Comparison of ENCODE assay signal across 11 cellular contexts in genomic region chr19:48558018-48558684, GRCh38. TPM values are rescaled to one million over a fixed set of nuclear protein-coding genes. Genes with fewer than 3 reads are reported as not detected.
DNase-seq lines count a peak whose midpoint lies in the region; ATAC-seq, FAIRE-seq and TF ChIP-seq lines count a peak whose summit lies in the region.
"Had no signal": no experiment of that assay in that cellular context is flagged by ENCODE, and none has a peak within 500 bp of the region (broad histone marks: within the 10 kb centered on the region; RNA-seq: fewer than 3 reads in every experiment).

No MANE protein-coding gene starts in this region.

- H4K20me1 ChIP-seq in fibroblast of lung (ENCODE audit: control insufficient read depth, extremely low read depth, insufficient read depth, low read length) = no peaks in the 10 kb centered on the region

- no peak overlapping the region for H3K27ac ChIP-seq in fibroblast of lung (ENCODE audit: insufficient read depth, low read length)
- H3K27ac ChIP-seq in pancreas = no peak overlapping the region

- H3K9me3 ChIP-seq in fibroblast of lung (ENCODE audit: control insufficient read depth, insufficient read depth, low read depth, low read length) (no peaks in the 10 kb centered on the region), pancreas (no peaks in the 10 kb centered on the region)

- no peak overlapping the region for H3K9ac ChIP-seq in fibroblast of lung (ENCODE audit: insufficient read depth, low read length)

- no peaks in the 10 kb centered on the region for H3K27me3 ChIP-seq in fibroblast of lung (ENCODE audit: control insufficient read depth, insufficient read depth, low read length)
- H3K27me3 ChIP-seq in pancreas = no peaks in the 10 kb centered on the region

- intact Hi-C loops in pancreas (cut with DNase I) = no loop called here

- DNase-seq in EH (ENCODE audit: low read depth) (peak; percentile 78), OCI-M1 (lab: John Stamatoyannopoulos, UW) (peak; percentile 51), fibroblast of lung (ENCODE audit: low read depth in 2 of 2) (peak; percentile 49 to 66), pancreas (peak in 4 of 6 donors; percentile 22 to 62 (median 26)), H4 (ENCODE audit: low spot score) (no peak)
- DNase-seq: NCI-H1105 treated with DMSO at 0.1 percent for 48 hours, T-cell had no signal

- no peak for FAIRE-seq in pancreas (lab: Jason Lieb, UNC)

- peak; percentile 39 to 76 (median 68) for ATAC-seq in pancreas
- no peak for ATAC-seq in HG02798 (IDR thresholded peaks at IDR 0.05; ENCODE audit: poor library complexity, unreplicated experiment)
- no peak for ATAC-seq in HG02588 (IDR thresholded peaks at IDR 0.05; ENCODE audit: unreplicated experiment)
- no peak for ATAC-seq in HG02870 (IDR thresholded peaks at IDR 0.05; ENCODE audit: unreplicated experiment)

- H3K4me3 ChIP-seq in fibroblast of lung (replicated peaks in 1 of 4; ENCODE audit: control extremely low read depth in 1 of 4, insufficient read depth in 1 of 4, low read depth in 3 of 4, low read length in 4 of 4) = no peak overlapping the region
- peak overlapping the region in 1 of 4 donors; percentile 14 for H3K4me3 ChIP-seq in pancreas

- no peaks in the 10 kb centered on the region for H3K36me3 ChIP-seq in fibroblast of lung (ENCODE audit: control insufficient read depth, insufficient read depth, low read length)
- no peaks in the 10 kb centered on the region for H3K36me3 ChIP-seq in pancreas

- H3K4me2 ChIP-seq in fibroblast of lung (ENCODE audit: extremely low read depth, insufficient read depth, low read length) = no peak overlapping the region

- H2AFZ ChIP-seq in fibroblast of lung (ENCODE audit: low read length) = peak overlapping the region; percentile 24

- H3K79me2 ChIP-seq in fibroblast of lung (ENCODE audit: control insufficient read depth, insufficient read depth, low read length) = no peaks in the 10 kb centered on the region

- TF ChIP-seq CTCF in fibroblast of lung (conservative IDR thresholded peaks at IDR 0.05 in 1 of 2, IDR thresholded peaks at IDR 0.05 in 1 of 2; ENCODE audit: low read depth in 1 of 2, low read length in 2 of 2) = no peak
- TF ChIP-seq CTCF in pancreas (IDR thresholded peaks at IDR 0.05) = no peak

- peaks cover 3% of the 10 kb centered on the region for H3K4me1 ChIP-seq in fibroblast of lung (ENCODE audit: control insufficient read depth, extremely low read depth, insufficient read depth, low read length)
- H3K4me1 ChIP-seq in pancreas = no peaks in the 10 kb centered on the region

- WGBS in pancreas, 2 donors = 16% methylated on average over 27 of the region's 27 CpGs

RNA-seq across cellular contexts. Expression of gene SULT2B1, which starts 6.2 kb away (rescaled TPM):
- total RNA-seq in fibroblast of lung (0.33 TPM in 1 of 2 replicates, not detected in the other), pancreas (under 1 TPM in 5 of 6 donors, not detected in 1; 0.32 to 0.64 (median 0.60) TPM)
- polyA plus RNA-seq in fibroblast of lung (0.10 TPM in 1 of 2 replicates, not detected in the other), pancreas (1 to 10 TPM; 1.3 to 1.7 TPM)
- 0.13 and 0.23 TPM in 2 replicates for polyA plus RNA-seq in fibroblast of lung (2012)
- not detected in 2 replicates for polyA minus RNA-seq in fibroblast of lung (ENCODE audit: low replicate concordance)
- 0.23 TPM in 1 of 2 replicates, not detected in the other for total RNA-seq in H4 (2014; rRNA removed; shearing (Covaris generic))
- total RNA-seq: T-cell had no signal

RNA-seq across cellular contexts. Expression of gene LMTK3, which starts 46.5 kb away (rescaled TPM):
- total RNA-seq in fibroblast of lung = under 0.01 and 0.17 TPM in 2 replicates
- 0.01 TPM in 1 of 2 replicates, not detected in the other for polyA plus RNA-seq in fibroblast of lung
- polyA plus RNA-seq in fibroblast of lung (2012) = 0.10 and 0.14 TPM in 2 replicates
- polyA minus RNA-seq in fibroblast of lung (ENCODE audit: low replicate concordance) = 0.37 TPM in 1 of 2 replicates, not detected in the other
- 1 to 10 TPM; 2.3 to 4.1 (median 2.8) TPM for total RNA-seq in pancreas
- polyA plus RNA-seq in pancreas = 1 to 10 TPM; 4.1 to 7.7 TPM
- 0.43 TPM in 1 of 2 replicates, not detected in the other for total RNA-seq in H4 (2014; rRNA removed; shearing (Covaris generic))

RNA-seq across cellular contexts. Expression of gene SPACA4, which starts 48.4 kb away (rescaled TPM):
- not detected in 2 replicates for total RNA-seq in fibroblast of lung
- polyA plus RNA-seq in fibroblast of lung = not detected in 2 replicates
- polyA plus RNA-seq in fibroblast of lung (2012) = not detected in 2 replicates
- not detected in 2 replicates for polyA minus RNA-seq in fibroblast of lung (ENCODE audit: low replicate concordance)
- total RNA-seq in pancreas = not detected
- under 1 TPM in 1 of 2 donors, not detected in 1; 0.12 TPM for polyA plus RNA-seq in pancreas
- not detected in 2 replicates for total RNA-seq in H4 (2014; rRNA removed; shearing (Covaris generic))
- total RNA-seq: T-cell had no signal
- polyA plus RNA-seq: adipose tissue had no signal

RNA-seq across cellular contexts. Expression of gene FAM83E, which starts 56.7 kb away (rescaled TPM):
- total RNA-seq in fibroblast of lung (0.50 and 1.0 TPM in 2 replicates), pancreas (1 to 10 TPM; 1.2 to 2.9 (median 2.6) TPM)
- polyA plus RNA-seq in fibroblast of lung (not detected in 2 replicates), pancreas (1 to 10 TPM; 1.8 to 3.4 TPM)
- polyA plus RNA-seq in fibroblast of lung (2012) = not detected in 2 replicates
- not detected in 2 replicates for polyA minus RNA-seq in fibroblast of lung (ENCODE audit: low replicate concordance)
- 0.06 and 1.6 TPM in 2 replicates for total RNA-seq in H4 (2014; rRNA removed; shearing (Covaris generic))

Comparison
In these comparisons a context has a peak if more than half of its experiments do, and no peak if none do; other contexts are left out.
1. ATAC-seq: peak in pancreas (4 of 4); none in HG02798 (single experiment), HG02588 (single experiment) and HG02870 (single experiment).